In the genomic region with DNA sequence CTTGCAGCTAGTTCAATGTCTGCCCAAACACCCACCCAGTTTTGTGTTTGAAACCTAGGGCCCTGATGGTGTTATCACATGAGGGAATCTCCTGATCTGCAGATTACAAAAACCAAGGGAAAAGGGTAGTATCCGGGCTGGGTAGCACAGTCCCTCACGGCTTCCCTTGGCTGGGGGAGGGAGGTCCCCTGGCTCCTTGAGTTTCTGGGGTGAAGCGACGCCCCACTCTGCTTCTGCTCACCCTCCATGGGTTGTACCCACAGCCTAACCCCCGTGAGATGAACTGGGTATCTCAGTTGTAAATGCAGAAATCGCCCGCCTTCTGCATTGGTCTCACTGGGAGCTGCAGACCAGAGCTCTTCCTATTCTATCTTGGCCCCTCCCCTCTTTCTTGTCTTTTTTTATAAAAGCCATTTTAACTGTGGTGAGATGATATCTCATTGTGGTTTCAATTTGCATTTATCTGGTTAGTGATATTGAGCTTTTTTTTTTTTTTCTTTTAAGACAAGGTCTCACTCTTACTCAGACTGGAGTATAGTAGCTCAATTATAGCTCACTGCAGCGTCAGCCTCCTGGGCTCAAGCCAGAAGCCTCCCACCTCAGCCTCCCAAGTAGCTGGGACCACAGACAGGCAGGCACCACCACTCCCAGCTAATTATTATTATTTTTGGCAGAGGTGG, we compare ENCODE assay signal across 10 cellular contexts.
DNase-seq lines count a peak whose midpoint lies in the region; ATAC-seq and TF ChIP-seq lines count a peak whose summit lies in the region.
"Had no signal": no experiment of that assay in that cellular context is flagged by ENCODE, and none has a peak within 500 bp of the region (broad histone marks: within the 10 kb centered on the region; RNA-seq: fewer than 3 reads in every experiment).

No MANE protein-coding gene starts in this region.

- BruUV-seq in OCI-LY7 (replicated peaks; lab: Mats Ljungman, UMichigan): no TSS peak

- H3K36me3 Mint-ChIP-seq in T-helper 1 cell treated with Interleukin-12 subunit alpha and Interleukin-12 subunit beta and Interleukin-4 antibody, amounts not matched to agents 30 μg/mL and 1 μg/mL, for 36 hours (ENCODE audit: low read depth): no peaks in the 10 kb centered on the region
- H3K36me3 Mint-ChIP-seq in activated naive CD4-positive, alpha-beta T cell treated with anti-CD3 and anti-CD28 coated beads, Interleukin-2, amount 10 ng/mL, durations not matched to agents 7 days and 5 days: peaks cover 2% of the 10 kb centered on the region

- peaks cover 4% of the 10 kb centered on the region for H3K4me1 Mint-ChIP-seq in T-helper 1 cell treated with Interleukin-12 subunit alpha and Interleukin-12 subunit beta and Interleukin-4 antibody, amounts not matched to agents 30 μg/mL and 1 μg/mL, for 36 hours (ENCODE audit: low read depth)
- H3K4me1 Mint-ChIP-seq in activated naive CD4-positive, alpha-beta T cell treated with anti-CD3 and anti-CD28 coated beads, Interleukin-2, amount 10 ng/mL, durations not matched to agents 7 days and 5 days: peaks cover 17% of the 10 kb centered on the region

- peaks cover 68% of the 10 kb centered on the region for H3K27me3 Mint-ChIP-seq in T-helper 1 cell treated with Interleukin-12 subunit alpha and Interleukin-12 subunit beta and Interleukin-4 antibody, amounts not matched to agents 30 μg/mL and 1 μg/mL, for 36 hours (ENCODE audit: low read depth)
- peaks cover 85% of the 10 kb centered on the region for H3K27me3 Mint-ChIP-seq in activated naive CD4-positive, alpha-beta T cell treated with anti-CD3 and anti-CD28 coated beads, Interleukin-2, amount 10 ng/mL, durations not matched to agents 7 days and 5 days

- H3K9me3 Mint-ChIP-seq in T-helper 1 cell treated with Interleukin-12 subunit alpha and Interleukin-12 subunit beta and Interleukin-4 antibody, amounts not matched to agents 30 μg/mL and 1 μg/mL, for 36 hours: peaks cover 10% of the 10 kb centered on the region
- peaks cover 6% of the 10 kb centered on the region for H3K9me3 Mint-ChIP-seq in activated naive CD4-positive, alpha-beta T cell treated with anti-CD3 and anti-CD28 coated beads, Interleukin-2, amount 10 ng/mL, durations not matched to agents 7 days and 5 days

- POLR2A ChIA-PET in OCI-LY7 (lab: Charles Lee): interaction anchor here (0.6 to 0.7 kb wide), 2 partner anchors 24 to 190 kb away, joined by 3 read pairs; no protein-coding TSS in a partner anchor

- no peaks in the 10 kb centered on the region for H3K79me2 ChIP-seq in OCI-LY7 (ENCODE audit: insufficient read depth, low read depth, low read length)

- no peak overlapping the region for H2AFZ ChIP-seq in OCI-LY7 (ENCODE audit: low read length)

- no peaks in the 10 kb centered on the region for H3K9me2 ChIP-seq in OCI-LY7 (ENCODE audit: insufficient read depth, low read length)

- H3K4me2 ChIP-seq in OCI-LY7 (ENCODE audit: low read length): no peak overlapping the region

- intact Hi-C loops in OCI-LY7 (cut with micrococcal nuclease; ENCODE audit: unreplicated experiment) (no loop called here), left ventricle myocardium superior (cut with micrococcal nuclease) (no loop called here)

- ATAC-seq in GM18511 (IDR thresholded peaks at IDR 0.05; ENCODE audit: unreplicated experiment): peak; percentile 64
- no peak for ATAC-seq in left ventricle myocardium superior

- H4K20me1 ChIP-seq in OCI-LY7 (ENCODE audit: insufficient read depth, low read length): no peaks in the 10 kb centered on the region

- H3K36me3 ChIP-seq in OCI-LY7 (ENCODE audit: insufficient read depth, low read length): peaks cover under 1% of the 10 kb centered on the region; the same call in 1 of the 2 replicates

- H3K4me3 Mint-ChIP-seq in T-helper 1 cell treated with Interleukin-12 subunit alpha and Interleukin-12 subunit beta and Interleukin-4 antibody, amounts not matched to agents 30 μg/mL and 1 μg/mL, for 36 hours: peak overlapping the region; percentile 36
- H3K4me3 Mint-ChIP-seq in activated naive CD4-positive, alpha-beta T cell treated with anti-CD3 and anti-CD28 coated beads, Interleukin-2, amount 10 ng/mL, durations not matched to agents 7 days and 5 days: no peak overlapping the region
- H3K4me3 Mint-ChIP-seq: HFFc6 had no signal

- no peaks in the 10 kb centered on the region for H3K4me1 ChIP-seq in OCI-LY7 (ENCODE audit: insufficient read depth, low read length, poor library complexity, severe bottlenecking)

- TF ChIP-seq CTCF in OCI-LY7 (conservative IDR thresholded peaks at IDR 0.05; ENCODE audit: low read length): no peak

- peak overlapping the region; percentile 61 for H3K27ac Mint-ChIP-seq in T-helper 1 cell treated with Interleukin-12 subunit alpha and Interleukin-12 subunit beta and Interleukin-4 antibody, amounts not matched to agents 30 μg/mL and 1 μg/mL, for 36 hours
- H3K27ac Mint-ChIP-seq in activated naive CD4-positive, alpha-beta T cell treated with anti-CD3 and anti-CD28 coated beads, Interleukin-2, amount 10 ng/mL, durations not matched to agents 7 days and 5 days: no peak overlapping the region
- H3K27ac Mint-ChIP-seq: HFFc6 had no signal

- no peak overlapping the region for H3K4me3 ChIP-seq in OCI-LY7 (ENCODE audit: low read depth, low read length, poor library complexity, severe bottlenecking)

- CTCF ChIA-PET in activated naive CD4-positive, alpha-beta T cell treated with anti-CD3 and anti-CD28 coated beads, Interleukin-2, amount 10 ng/mL, durations not matched to agents 7 days and 5 days (lab: Charles Lee): interaction anchor here (0.6 to 2.2 kb wide), 5 partner anchors 9 to 176 kb away, joined by 3 to 9 read pairs (median 3); a partner anchor contains a TSS
- CTCF ChIA-PET in OCI-LY7 (lab: Charles Lee; ENCODE audit: unreplicated experiment): interaction anchor here (0.6 kb wide), 1 partner anchor 10 kb away, joined by 3 read pairs; no protein-coding TSS in a partner anchor

- no peak overlapping the region for H3K27ac ChIP-seq in OCI-LY7 (ENCODE audit: low read depth, low read length, poor library complexity, severe bottlenecking)

- H3K9me3 ChIP-seq in OCI-LY7 (ENCODE audit: low read length): no peaks in the 10 kb centered on the region

- peak; percentile 44 for DNase-seq in activated naive CD4-positive, alpha-beta T cell treated with anti-CD3 and anti-CD28 coated beads, Interleukin-2, amount 10 ng/mL, durations not matched to agents 7 days and 5 days
- DNase-seq in stimulated activated CD4-positive, alpha-beta T cell treated with anti-CD3 and anti-CD28 coated beads, Interleukin-2, amount 100 ng/mL, for 48 hours: peak; percentile 11 to 25
- DNase-seq in AG08396 (ENCODE audit: low spot score): no peak
- no peak for DNase-seq in NCI-H748 (lab: John Stamatoyannopoulos, UW; ENCODE audit: unreplicated experiment)
- no peak for DNase-seq in OCI-LY7 (ENCODE audit: low spot score)
- DNase-seq in left ventricle myocardium superior: no peak
- DNase-seq: HFFc6, NCI-H446 had no signal

Comparison
In these comparisons a context has a peak if more than half of its experiments do, and no peak if none do; other contexts are left out.
1. DNase-seq: peak in activated naive CD4-positive, alpha-beta T cell treated with anti-CD3 and anti-CD28 coated beads, Interleukin-2, amount 10 ng/mL, durations not matched to agents 7 days and 5 days (single experiment) and stimulated activated CD4-positive, alpha-beta T cell treated with anti-CD3 and anti-CD28 coated beads, Interleukin-2, amount 100 ng/mL, for 48 hours (2 of 2); none in AG08396 (single experiment), NCI-H748 (single experiment), OCI-LY7 (single experiment) and left ventricle myocardium superior (single experiment).